Comparison of ENCODE assay signal across 19 cellular contexts in the genomic region with DNA sequence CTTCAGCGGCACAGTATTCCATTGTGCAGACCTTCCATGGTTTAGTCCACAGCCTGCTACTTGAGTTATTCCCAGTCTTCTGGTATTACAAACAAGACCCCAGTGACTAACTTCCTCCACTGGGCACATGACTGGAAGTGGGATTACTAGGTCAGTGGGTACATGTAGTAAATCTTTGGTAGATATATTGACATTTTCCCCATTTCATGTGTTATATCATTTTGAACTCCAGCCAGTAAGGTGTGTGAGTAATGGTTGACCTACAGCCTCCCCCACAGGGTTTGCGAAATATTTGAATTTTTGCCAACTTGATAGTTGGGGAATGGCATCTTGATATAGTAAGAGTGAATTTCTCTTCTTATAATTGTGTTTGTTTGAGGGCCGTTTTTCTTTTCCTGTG. TPM values are rescaled to one million over a fixed set of nuclear protein-coding genes. Genes with fewer than 3 reads are reported as not detected.
A peak's percentile ranks its signal among the peaks of the same experiment; 100 is the strongest.
DNase-seq lines count a peak whose midpoint lies in the region; ATAC-seq and TF ChIP-seq lines count a peak whose summit lies in the region.
"Had no signal": no experiment of that assay in that cellular context is flagged by ENCODE, and none has a peak within 500 bp of the region (broad histone marks: within the 10 kb centered on the region; RNA-seq: fewer than 3 reads in every experiment).

No MANE protein-coding gene starts in this region.

- peaks cover 4% of the 10 kb centered on the region for H3K9me3 ChIP-seq in RWPE2 (ENCODE audit: severe bottlenecking)
- H3K9me3 ChIP-seq in mesenchymal stem cell (ENCODE audit: control insufficient read depth, low read length): no peaks in the 10 kb centered on the region
- H3K9me3 ChIP-seq in sigmoid colon: no peaks in the 10 kb centered on the region
- H3K9me3 ChIP-seq: ascending aorta, psoas muscle had no signal

- H3K4me2 ChIP-seq in mesenchymal stem cell (ENCODE audit: low read length, poor library complexity, severe bottlenecking): no peak overlapping the region

- no peak overlapping the region for H2BK12ac ChIP-seq in mesenchymal stem cell (ENCODE audit: low read length in 2 of 2)

- H2AK5ac ChIP-seq in mesenchymal stem cell (ENCODE audit: low read length, severe bottlenecking): no peak overlapping the region

- no peak for TF ChIP-seq POLR2A in sigmoid colon (IDR thresholded peaks at IDR 0.05)

- no peak overlapping the region for H2AFZ ChIP-seq in mesenchymal stem cell (ENCODE audit: low read depth, low read length)

- TF ChIP-seq CTCF in RWPE2 (IDR thresholded peaks at IDR 0.05; ENCODE audit: poor library complexity, severe bottlenecking) (no peak), sigmoid colon (IDR thresholded peaks at IDR 0.05) (no peak)

- H4K91ac ChIP-seq in mesenchymal stem cell (ENCODE audit: low read length): no peak overlapping the region

- no peak overlapping the region for H2BK120ac ChIP-seq in mesenchymal stem cell (ENCODE audit: low read depth, low read length)

- no peak overlapping the region for H3K9ac ChIP-seq in mesenchymal stem cell (ENCODE audit: low read length)

- DNase-seq in HT1080 (ENCODE audit: low read depth): peak; percentile 93
- no peak for DNase-seq in RWPE2 (ENCODE audit: low spot score)
- DNase-seq in dermis blood vessel endothelial cell: peak; percentile 73
- peak; percentile 28 for DNase-seq in mesenchymal stem cell
- no peak for DNase-seq in activated naive CD4-positive, alpha-beta T cell (lab: John Stamatoyannopoulos, UW)
- no peak for DNase-seq in sigmoid colon
- DNase-seq in stimulated activated CD8-positive, alpha-beta memory T cell treated with anti-CD3 and anti-CD28 coated beads, Interleukin-4, amount 100 ng/mL, for 48 hours: no peak
- DNase-seq: activated CD8-positive, alpha-beta T cell treated with anti-CD3 and anti-CD28 coated beads, Interleukin-2, amount 10 ng/mL, durations not matched to agents 7 days and 5 days; effector CD4-positive, alpha-beta T cell; HFFc6; natural killer cell; NCI-H146; NCI-H510A treated with DMSO at 0.1 percent for 48 hours; psoas muscle; substantia nigra had no signal

- H3K27me3 ChIP-seq in RWPE2 (ENCODE audit: insufficient read depth, poor library complexity, severe bottlenecking) (no peaks in the 10 kb centered on the region), mesenchymal stem cell (ENCODE audit: control insufficient read depth in 1 of 2, insufficient read depth in 1 of 2, low read length in 2 of 2) (no peaks in the 10 kb centered on the region), sigmoid colon (no peaks in the 10 kb centered on the region)
- H3K27me3 ChIP-seq: ascending aorta had no signal

- no peak overlapping the region for H3K4ac ChIP-seq in mesenchymal stem cell (ENCODE audit: low read depth in 1 of 2, low read length in 2 of 2)

- H3K27ac ChIP-seq in RWPE2 (ENCODE audit: poor library complexity, severe bottlenecking): no peak overlapping the region
- no peak overlapping the region for H3K27ac ChIP-seq in mesenchymal stem cell (ENCODE audit: low read length, poor library complexity, severe bottlenecking)
- H3K27ac ChIP-seq in sigmoid colon: no peak overlapping the region
- H3K27ac ChIP-seq: ascending aorta, psoas muscle had no signal

- no peak overlapping the region for H2BK5ac ChIP-seq in mesenchymal stem cell (ENCODE audit: low read depth, low read length, poor library complexity, severe bottlenecking)

- TF ChIP-seq EP300 in sigmoid colon (IDR thresholded peaks at IDR 0.05): no peak

- no peaks in the 10 kb centered on the region for H3K79me1 ChIP-seq in mesenchymal stem cell (replicated peaks; ENCODE audit: low read length, poor library complexity, severe bottlenecking)

- H4K8ac ChIP-seq in mesenchymal stem cell (ENCODE audit: low read length): no peak overlapping the region

- H3K4me1 ChIP-seq in RWPE2 (ENCODE audit: insufficient read depth, poor library complexity, severe bottlenecking): peaks cover 31% of the 10 kb centered on the region
- no peaks in the 10 kb centered on the region for H3K4me1 ChIP-seq in mesenchymal stem cell (ENCODE audit: control insufficient read depth, insufficient read depth, low read depth, low read length)
- H3K4me1 ChIP-seq in sigmoid colon: peaks cover 0 to 22% (median 13%) of the 10 kb centered on the region in 4 donors
- H3K4me1 ChIP-seq: ascending aorta had no signal

- intact Hi-C loops in sigmoid colon (cut with DNase I): loop anchor here (5.0 kb wide), 2 partner anchors 36 to 59 kb away; a partner anchor contains a TSS

- 83% methylated on average over 2 of the region's 3 CpGs for WGBS in mesenchymal stem cell
- WGBS in sigmoid colon, 2 donors: 44 to 77% methylated on average over 3 of the region's 3 CpGs

- H3K14ac ChIP-seq in mesenchymal stem cell (ENCODE audit: low read length in 2 of 2): no peak overlapping the region

- no peak overlapping the region for H3K18ac ChIP-seq in mesenchymal stem cell (ENCODE audit: low read depth in 1 of 2, low read length in 2 of 2)

- H3K23ac ChIP-seq in mesenchymal stem cell (ENCODE audit: low read length in 2 of 2): no peak overlapping the region

- H3K4me3 ChIP-seq in RWPE2 (ENCODE audit: severe bottlenecking): no peak overlapping the region
- no peak overlapping the region for H3K4me3 ChIP-seq in mesenchymal stem cell (ENCODE audit: insufficient read depth in 1 of 2, low read depth in 1 of 2, low read length in 2 of 2)
- H3K4me3 ChIP-seq in sigmoid colon: no peak overlapping the region
- H3K4me3 ChIP-seq: ascending aorta, lung, psoas muscle had no signal

- peak; percentile 52 for ATAC-seq in RWPE2 (ENCODE audit: low read depth)
- no peak for ATAC-seq in GM21528 (IDR thresholded peaks at IDR 0.05; ENCODE audit: low FRiP score, unreplicated experiment)
- ATAC-seq: activated CD8-positive, alpha-beta T cell treated with anti-CD3 and anti-CD28 coated beads, Interleukin-2, amount 10 ng/mL, durations not matched to agents 7 days and 5 days; activated T-helper 17 cell treated with anti-CD3 and anti-CD28 coated beads, Interleukin-2, amount 50 U/mL, for 72 hours; natural killer cell; psoas muscle had no signal

- no peak overlapping the region for H2BK15ac ChIP-seq in mesenchymal stem cell (ENCODE audit: low read depth, poor library complexity, severe bottlenecking)

- H3K36me3 ChIP-seq in RWPE2 (ENCODE audit: low read depth): no peaks in the 10 kb centered on the region
- peaks cover 0 to 3% of the 10 kb centered on the region in 2 experiments for H3K36me3 ChIP-seq in mesenchymal stem cell (ENCODE audit: control insufficient read depth in 1 of 2, insufficient read depth in 2 of 2, low read depth in 1 of 2, low read length in 2 of 2)
- no peaks in the 10 kb centered on the region for H3K36me3 ChIP-seq in sigmoid colon
- H3K36me3 ChIP-seq: ascending aorta had no signal

RNA-seq across cellular contexts. Expression of a gene that starts 58.8 kb away (rescaled TPM):
- total RNA-seq in HT1080 (2014; rRNA removed; shearing (Covaris generic)): 30.0 and 30.3 TPM in 2 replicates
- polyA plus RNA-seq in HT1080 (2015; cell fraction: cytosol; rRNA removed): 17.2 and 22.7 TPM in 2 replicates
- 17.2 and 21.5 TPM in 2 replicates for polyA plus RNA-seq in HT1080 (2015; cell fraction: nucleus; rRNA removed)
- total RNA-seq in dermis blood vessel endothelial cell: 23.6 and 25.2 TPM in 2 replicates
- polyA plus RNA-seq in mesenchymal stem cell (2013, experiment 1 of 2): 9.0 TPM
- 9.1 TPM for polyA plus RNA-seq in mesenchymal stem cell (2013, experiment 2 of 2)
- 10 to 100 TPM in 3 of 4 donors, 1 to 10 TPM in 1; 5.7 to 14.2 (median 12.3) TPM for total RNA-seq in sigmoid colon
- polyA plus RNA-seq in sigmoid colon: 10 to 100 TPM in 1 of 3 donors, 1 to 10 TPM in 2; 4.8 to 13.2 (median 8.4) TPM
- total RNA-seq: HFFc6 had no signal

Comparison
In these comparisons a context has a peak if more than half of its experiments do, and no peak if none do; other contexts are left out.
1. DNase-seq: peak in HT1080 (single experiment), dermis blood vessel endothelial cell (single experiment) and mesenchymal stem cell (single experiment); none in RWPE2 (single experiment), activated naive CD4-positive, alpha-beta T cell (0 of 4), sigmoid colon (single experiment) and stimulated activated CD8-positive, alpha-beta memory T cell treated with anti-CD3 and anti-CD28 coated beads, Interleukin-4, amount 100 ng/mL, for 48 hours (single experiment).